In genomic region chr1:54223441-54224202, GRCh38 we compare ENCODE assay signal across 20 cellular contexts. TPM values are rescaled to one million over a fixed set of nuclear protein-coding genes. Genes with fewer than 3 reads are reported as not detected.
DNase-seq lines count a peak whose midpoint lies in the region; ATAC-seq and TF ChIP-seq lines count a peak whose summit lies in the region.
"Had no signal": no experiment of that assay in that cellular context is flagged by ENCODE, and none has a peak within 500 bp of the region (broad histone marks: within the 10 kb centered on the region; RNA-seq: fewer than 3 reads in every experiment).

No MANE protein-coding gene starts in this region.

- intact Hi-C loops in spleen (cut with DNase I; ENCODE audit: low total_unique reads): no loop called here

- no peak for TF ChIP-seq POLR2A in spleen (IDR thresholded peaks at IDR 0.05)

- peaks cover 12 to 33% (median 28%) of the 10 kb centered on the region in 6 donors for H3K4me1 ChIP-seq in spleen

- no peak for ATAC-seq in activated naive CD8-positive, alpha-beta T cell treated with anti-CD3 and anti-CD28 coated beads, Interleukin-2, amount 50 U/mL, for 24 hours
- peak; percentile 10; the same call in 1 of the 2 replicates for ATAC-seq in WTC11
- ATAC-seq: esophagus mucosa, gastrocnemius medialis, right cardiac atrium had no signal

- no peak overlapping the region for H3K4me3 ChIP-seq in spleen
- H3K4me3 ChIP-seq: BLaER1 treated with 17β-estradiol and CSF1 and Interleukin-3, amounts not matched to agents 10 nM and 100 nM; gastrocnemius medialis; lung; Peyer's patch; SJSA1 had no signal

- no peak for DNase-seq in activated naive CD8-positive, alpha-beta T cell treated with anti-CD3 and anti-CD28 coated beads, Interleukin-2, amount 50 U/mL, for 24 hours
- DNase-seq in WTC11 (ENCODE audit: low spot score) (no peak), islet precursor cell (peak; percentile 55), spleen (peak; percentile 61), GM10266 (ENCODE audit: extremely low spot score) (no peak), D341Med (ENCODE audit: low spot score) (no peak)
- DNase-seq in stimulated activated CD4-positive, alpha-beta T cell treated with anti-CD3 and anti-CD28 coated beads, Interleukin-2, amount 100 ng/mL, for 48 hours: no peak
- DNase-seq: ACHN; cerebellar nuclear complex; gastrocnemius medialis; KG1; NCI-H1436; NK-92 treated with Interleukin-12 subunit alpha and Interleukin-12 subunit beta, amount 100 ng/mL, for 24 hours; Peyer's patch; right cardiac atrium had no signal

- H3K27ac ChIP-seq in spleen: no peak overlapping the region
- H3K27ac ChIP-seq: BLaER1 treated with 17β-estradiol and CSF1 and Interleukin-3, amounts not matched to agents 10 nM and 100 nM; gastrocnemius medialis; Peyer's patch; SJSA1 had no signal

- H3K27ac Mint-ChIP-seq in activated naive CD8-positive, alpha-beta T cell: peak overlapping the region; percentile 11
- no peak overlapping the region for H3K27ac Mint-ChIP-seq in activated naive CD8-positive, alpha-beta T cell treated with anti-CD3 and anti-CD28 coated beads, Interleukin-2, amount 50 U/mL, for 24 hours
- peak overlapping the region; percentile 75 for H3K27ac Mint-ChIP-seq in WTC11

- CTCF ChIA-PET in WTC11 (lab: Charles Lee): interaction anchor here (0.6 kb wide), 1 partner anchor 277 kb away, joined by 3 read pairs; the partner anchor contains the start of gene LRRC42

- 90 to 95% (median 94%) methylated on average over 11 to 16 of the region's 16 CpGs for WGBS in spleen, 5 donors

- no peaks in the 10 kb centered on the region for H3K9me3 Mint-ChIP-seq in activated naive CD8-positive, alpha-beta T cell (ENCODE audit: low read depth)
- no peaks in the 10 kb centered on the region for H3K9me3 Mint-ChIP-seq in activated naive CD8-positive, alpha-beta T cell treated with anti-CD3 and anti-CD28 coated beads, Interleukin-2, amount 50 U/mL, for 24 hours
- no peaks in the 10 kb centered on the region for H3K9me3 Mint-ChIP-seq in WTC11

- no peaks in the 10 kb centered on the region for H3K27me3 ChIP-seq in spleen (replicated peaks in 1 of 7)
- H3K27me3 ChIP-seq: BLaER1 treated with 17β-estradiol and CSF1 and Interleukin-3, amounts not matched to agents 10 nM and 100 nM; gastrocnemius medialis; Peyer's patch; SJSA1 had no signal

- peaks cover 0 to 89% (median 17%) of the 10 kb centered on the region in 6 donors for H3K36me3 ChIP-seq in spleen

- H3K4me3 Mint-ChIP-seq in activated naive CD8-positive, alpha-beta T cell: no peak overlapping the region
- no peak overlapping the region for H3K4me3 Mint-ChIP-seq in activated naive CD8-positive, alpha-beta T cell treated with anti-CD3 and anti-CD28 coated beads, Interleukin-2, amount 50 U/mL, for 24 hours
- H3K4me3 Mint-ChIP-seq in WTC11: no peak overlapping the region

- no peaks in the 10 kb centered on the region for H3K9me3 ChIP-seq in spleen
- H3K9me3 ChIP-seq: BLaER1 treated with 17β-estradiol and CSF1 and Interleukin-3, amounts not matched to agents 10 nM and 100 nM; gastrocnemius medialis; Peyer's patch; SJSA1 had no signal

- H3K36me3 Mint-ChIP-seq in activated naive CD8-positive, alpha-beta T cell: peaks cover under 1% of the 10 kb centered on the region
- peaks cover 14% of the 10 kb centered on the region for H3K36me3 Mint-ChIP-seq in activated naive CD8-positive, alpha-beta T cell treated with anti-CD3 and anti-CD28 coated beads, Interleukin-2, amount 50 U/mL, for 24 hours (ENCODE audit: low read depth)
- H3K36me3 Mint-ChIP-seq in WTC11: peaks cover 18% of the 10 kb centered on the region

- POLR2A ChIA-PET in WTC11 (lab: Charles Lee): no interaction called here

- H3K4me1 Mint-ChIP-seq in activated naive CD8-positive, alpha-beta T cell (ENCODE audit: low read depth): peaks cover 3% of the 10 kb centered on the region
- peaks cover 10% of the 10 kb centered on the region for H3K4me1 Mint-ChIP-seq in activated naive CD8-positive, alpha-beta T cell treated with anti-CD3 and anti-CD28 coated beads, Interleukin-2, amount 50 U/mL, for 24 hours
- H3K4me1 Mint-ChIP-seq in WTC11: peaks cover 29% of the 10 kb centered on the region

- TF ChIP-seq CTCF in WTC11 (IDR thresholded peaks at IDR 0.05) (no peak), spleen (IDR thresholded peaks at IDR 0.05 in 8 of 11, conservative IDR thresholded peaks at IDR 0.05 in 3 of 11) (no peak), GM10266 (IDR thresholded peaks at IDR 0.05; ENCODE audit: control insufficient read depth, insufficient read depth, low read depth, missing control alignments) (no peak)

- H3K27me3 Mint-ChIP-seq in activated naive CD8-positive, alpha-beta T cell: no peaks in the 10 kb centered on the region
- H3K27me3 Mint-ChIP-seq in activated naive CD8-positive, alpha-beta T cell treated with anti-CD3 and anti-CD28 coated beads, Interleukin-2, amount 50 U/mL, for 24 hours: no peaks in the 10 kb centered on the region
- no peaks in the 10 kb centered on the region for H3K27me3 Mint-ChIP-seq in WTC11 (ENCODE audit: low read depth)

TF ChIP-seq in WTC11, 78 proteins besides CTCF, POLR2A, EP300 and RAD21:
- TF ChIP-seq ZNF671 (CRISPR knock-in tag; IDR thresholded peaks at IDR 0.05) (0 out of 2 replicates have a peak, but pooled peaks have one; percentile 27), ZNF423 (CRISPR knock-in tag; IDR thresholded peaks at IDR 0.05) (no peak), ZNF263 (CRISPR knock-in tag; IDR thresholded peaks at IDR 0.05; ENCODE audit: low read depth) (no peak)

RNA-seq across cellular contexts. Expression of gene MRPL37, which starts 23.7 kb away (rescaled TPM):
- total RNA-seq in WTC11 (2021): 125 to 143 TPM (median 130 TPM) in 3 replicates
- total RNA-seq in spleen: 10 to 100 TPM; 38.3 to 55.9 (median 50.1) TPM
- polyA plus RNA-seq in spleen: 10 to 100 TPM; 20.4 to 42.5 (median 38.4) TPM

RNA-seq across cellular contexts. Expression of gene CYB5RL, which starts 23.8 kb away (rescaled TPM):
- total RNA-seq in WTC11 (2021) (13.1 to 14.2 TPM (median 13.4 TPM) in 3 replicates), spleen (10 to 100 TPM in 4 of 7 donors, 1 to 10 TPM in 3; 6.6 to 15.1 (median 11.0) TPM)
- 1 to 10 TPM; 1.3 to 3.5 (median 1.5) TPM for polyA plus RNA-seq in spleen

Comparison
In these comparisons a context has a peak if more than half of its experiments do, and no peak if none do; other contexts are left out.
1. DNase-seq: peak in islet precursor cell (single experiment) and spleen (single experiment); none in activated naive CD8-positive, alpha-beta T cell treated with anti-CD3 and anti-CD28 coated beads, Interleukin-2, amount 50 U/mL, for 24 hours (single experiment), WTC11 (single experiment), stimulated activated CD4-positive, alpha-beta T cell treated with anti-CD3 and anti-CD28 coated beads, Interleukin-2, amount 100 ng/mL, for 48 hours (0 of 2), GM10266 (single experiment) and D341Med (single experiment).